In genomic region chr5:168706655-168707069, GRCh38 we compare ENCODE assay signal across 8 cellular contexts.
A peak's percentile ranks its signal among the peaks of the same experiment; 100 is the strongest.
DNase-seq lines count a peak whose midpoint lies in the region; ATAC-seq lines count a peak whose summit lies in the region.

No MANE protein-coding gene starts in this region.

- intact Hi-C loops in left ventricle myocardium superior (cut with micrococcal nuclease), result no loop called here

- DNase-seq in NCI-H2107 treated with DMSO at 0.1 percent for 48 hours (lab: John Stamatoyannopoulos, UW; ENCODE audit: unreplicated experiment) (peak; percentile 14), NCI-H2107 (lab: John Stamatoyannopoulos, UW) (no peak), KG1 (lab: John Stamatoyannopoulos, UW) (peak; percentile 10), left ventricle myocardium superior (peak; percentile 35), activated gamma-delta T cell (lab: John Stamatoyannopoulos, UW) (no peak)
- peak; percentile 17 to 37 for DNase-seq in activated CD4-positive, alpha-beta T cell treated with anti-CD3 and anti-CD28 coated beads, Interleukin-2, amount 50 U/mL, for 48 hours
- peak; percentile 6 for DNase-seq in stimulated activated CD4-positive, alpha-beta T cell treated with anti-CD3 and anti-CD28 coated beads, Interleukin-4, amount 100 ng/mL, for 24 hours

- ATAC-seq in left ventricle myocardium superior (peak; percentile 83), GM18861 (IDR thresholded peaks at IDR 0.05; ENCODE audit: unreplicated experiment) (no peak)

Comparison
In these comparisons a context has a peak if more than half of its experiments do, and no peak if none do; other contexts are left out.
1. DNase-seq: peak in NCI-H2107 treated with DMSO at 0.1 percent for 48 hours (single experiment), KG1 (single experiment), activated CD4-positive, alpha-beta T cell treated with anti-CD3 and anti-CD28 coated beads, Interleukin-2, amount 50 U/mL, for 48 hours (2 of 2), left ventricle myocardium superior (single experiment) and stimulated activated CD4-positive, alpha-beta T cell treated with anti-CD3 and anti-CD28 coated beads, Interleukin-4, amount 100 ng/mL, for 24 hours (single experiment); none in NCI-H2107 (single experiment) and activated gamma-delta T cell (single experiment).